ENCODE assay signal across 16 cellular contexts in genomic region chr6:1027109-1027794, GRCh38.
DNase-seq lines count a peak whose midpoint lies in the region; TF ChIP-seq lines count a peak whose summit lies in the region.
"Had no signal": no experiment of that assay in that cellular context is flagged by ENCODE, and none has a peak within 500 bp of the region (broad histone marks: within the 10 kb centered on the region; RNA-seq: fewer than 3 reads in every experiment).

No MANE protein-coding gene starts in this region.

- H3K4me3 ChIP-seq in HFF-Myc (replicated peaks; ENCODE audit: low read depth, low read length) = no peak overlapping the region
- H3K4me3 ChIP-seq: BLaER1 treated with 17β-estradiol and CSF1 and Interleukin-3, amounts not matched to agents 10 nM and 100 nM; uterus had no signal

- TF ChIP-seq CTCF in HFF-Myc (IDR thresholded peaks at IDR 0.05; ENCODE audit: low read depth, low read length, missing control alignments) = no peak

- DNase-seq in AG08396 (ENCODE audit: low spot score) (peak; percentile 74), HFF-Myc (ENCODE audit: extremely low read depth, low read depth) (peak; percentile 62), amniotic epithelial cell (ENCODE audit: low read depth) (peak; percentile 37), iris pigment epithelial cell (ENCODE audit: low read depth) (peak; percentile 65), C1 segment of cervical spinal cord (lab: John Stamatoyannopoulos, UW) (no peak), DMS 273 (lab: John Stamatoyannopoulos, UW; ENCODE audit: unreplicated experiment) (no peak), MV-4-11 (lab: John Stamatoyannopoulos, UW) (no peak), G401 (ENCODE audit: low spot score) (no peak)
- DNase-seq: activated CD8-positive, alpha-beta memory T cell treated with anti-CD3 and anti-CD28 coated beads for 24 hours; activated naive CD4-positive, alpha-beta T cell treated with Interleukin-2 at 50 U/mL for 16 hours; central memory CD4-positive, alpha-beta T cell; midbrain; NCI-H1105 treated with DMSO at 0.1 percent for 48 hours; NCI-H526; uterus had no signal

- in situ Hi-C loops in G401 (cut with HindIII; ENCODE audit: low sequenced_read_pairs) = no loop called here

Comparison
In these comparisons a context has a peak if more than half of its experiments do, and no peak if none do; other contexts are left out.
1. DNase-seq: peak in AG08396 (single experiment), HFF-Myc (single experiment), amniotic epithelial cell (single experiment) and iris pigment epithelial cell (single experiment); none in C1 segment of cervical spinal cord (0 of 14), DMS 273 (single experiment), MV-4-11 (single experiment) and G401 (single experiment).